In genomic region chr12:29104495-29104894, GRCh38 we compare ENCODE assay signal across 16 cellular contexts. TPM values are rescaled to one million over a fixed set of nuclear protein-coding genes. Genes with fewer than 3 reads are reported as not detected.
DNase-seq lines count a peak whose midpoint lies in the region; ATAC-seq and FAIRE-seq lines count a peak whose summit lies in the region.
"Had no signal": no experiment of that assay in that cellular context is flagged by ENCODE, and none has a peak within 500 bp of the region (broad histone marks: within the 10 kb centered on the region; RNA-seq: fewer than 3 reads in every experiment).

No MANE protein-coding gene starts in this region.

- DNase-seq in activated T-cell treated with anti-CD3 and anti-CD28 coated beads, Interleukin-2, amount 50 U/mL, for 24 hours: no peak
- no peak for DNase-seq in activated T-cell treated with anti-CD3 and anti-CD28 coated beads for 4 hours
- DNase-seq in MV-4-11 (lab: John Stamatoyannopoulos, UW): peak; percentile 63
- no peak for DNase-seq in activated naive CD8-positive, alpha-beta T cell treated with anti-CD3 and anti-CD28 coated beads, Interleukin-2, amount 10 ng/mL, durations not matched to agents 7 days and 5 days
- no peak for DNase-seq in small intestine
- DNase-seq in KG1 (lab: John Stamatoyannopoulos, UW): no peak
- DNase-seq in SHP77 (lab: John Stamatoyannopoulos, UW): no peak
- DNase-seq: activated CD4-positive, alpha-beta T cell treated with anti-CD3 and anti-CD28 coated beads for 1 hour; DMS153; mesendoderm; NCI-H146; NCI-H510A; occipital lobe; PC-3 had no signal

- peak overlapping the region; percentile 18 for H3K4me3 Mint-ChIP-seq in activated T-cell treated with anti-CD3 and anti-CD28 coated beads, Interleukin-2, amount 50 U/mL, for 24 hours
- H3K4me3 Mint-ChIP-seq in activated naive CD8-positive, alpha-beta T cell treated with anti-CD3 and anti-CD28 coated beads, Interleukin-2, amount 10 ng/mL, durations not matched to agents 7 days and 5 days: peak overlapping the region; percentile 67

- peak overlapping the region; percentile 65 to 66 for H3K27ac ChIP-seq in small intestine (ENCODE audit: low read depth in 1 of 2, low read length in 1 of 2)

- no peaks in the 10 kb centered on the region for H3K4me1 ChIP-seq in small intestine (ENCODE audit: control insufficient read depth in 2 of 2, insufficient read depth in 1 of 2, low read depth in 1 of 2, low read length in 1 of 2)

- H3K36me3 Mint-ChIP-seq in activated T-cell treated with anti-CD3 and anti-CD28 coated beads, Interleukin-2, amount 50 U/mL, for 24 hours (ENCODE audit: low read depth): peaks cover 4% of the 10 kb centered on the region
- H3K36me3 Mint-ChIP-seq in activated naive CD8-positive, alpha-beta T cell treated with anti-CD3 and anti-CD28 coated beads, Interleukin-2, amount 10 ng/mL, durations not matched to agents 7 days and 5 days: peaks cover 18% of the 10 kb centered on the region

- H3K36me3 ChIP-seq in small intestine (ENCODE audit: control insufficient read depth in 2 of 2, insufficient read depth in 2 of 2, low read length in 2 of 2): no peaks in the 10 kb centered on the region

- WGBS in small intestine, 3 donors: 71 to 91% (median 72%) methylated on average over 3 of the region's 3 CpGs

- POLR2A ChIA-PET in activated naive CD8-positive, alpha-beta T cell treated with anti-CD3 and anti-CD28 coated beads, Interleukin-2, amount 10 ng/mL, durations not matched to agents 7 days and 5 days (lab: Charles Lee): interaction anchor here (2.6 kb wide), 1 partner anchor 44 kb away, joined by 13 read pairs; the partner anchor contains the start of gene FAR2

- no peak for FAIRE-seq in small intestine (lab: Jason Lieb, UNC)
- FAIRE-seq: H1 had no signal

- H3K27me3 ChIP-seq in small intestine (ENCODE audit: control insufficient read depth in 2 of 2, insufficient read depth in 2 of 2, low read length in 2 of 2): no peaks in the 10 kb centered on the region

- ATAC-seq in activated naive CD8-positive, alpha-beta T cell treated with anti-CD3 and anti-CD28 coated beads, Interleukin-2, amount 10 ng/mL, durations not matched to agents 7 days and 5 days (ENCODE audit: low read depth): peak; percentile 16
- ATAC-seq in esophagus mucosa: no peak
- ATAC-seq: PC-3 had no signal

- H3K27ac Mint-ChIP-seq in activated T-cell treated with anti-CD3 and anti-CD28 coated beads, Interleukin-2, amount 50 U/mL, for 24 hours: peak overlapping the region; percentile 82
- H3K27ac Mint-ChIP-seq in activated naive CD8-positive, alpha-beta T cell treated with anti-CD3 and anti-CD28 coated beads, Interleukin-2, amount 10 ng/mL, durations not matched to agents 7 days and 5 days: peak overlapping the region; percentile 96

- peaks cover 10% of the 10 kb centered on the region for H3K9me3 Mint-ChIP-seq in activated T-cell treated with anti-CD3 and anti-CD28 coated beads, Interleukin-2, amount 50 U/mL, for 24 hours
- H3K9me3 Mint-ChIP-seq in activated naive CD8-positive, alpha-beta T cell treated with anti-CD3 and anti-CD28 coated beads, Interleukin-2, amount 10 ng/mL, durations not matched to agents 7 days and 5 days: peaks cover 21% of the 10 kb centered on the region

- H3K9me3 ChIP-seq in small intestine (ENCODE audit: control insufficient read depth, low read depth): no peaks in the 10 kb centered on the region

- H3K4me3 ChIP-seq in small intestine (ENCODE audit: low read depth in 1 of 2, low read length in 2 of 2): no peak overlapping the region

- H3K27me3 Mint-ChIP-seq in activated T-cell treated with anti-CD3 and anti-CD28 coated beads, Interleukin-2, amount 50 U/mL, for 24 hours: no peaks in the 10 kb centered on the region
- no peaks in the 10 kb centered on the region for H3K27me3 Mint-ChIP-seq in activated naive CD8-positive, alpha-beta T cell treated with anti-CD3 and anti-CD28 coated beads, Interleukin-2, amount 10 ng/mL, durations not matched to agents 7 days and 5 days

- H3K4me1 Mint-ChIP-seq in activated T-cell treated with anti-CD3 and anti-CD28 coated beads, Interleukin-2, amount 50 U/mL, for 24 hours (ENCODE audit: low read depth): peaks cover 36% of the 10 kb centered on the region
- peaks cover 35% of the 10 kb centered on the region for H3K4me1 Mint-ChIP-seq in activated naive CD8-positive, alpha-beta T cell treated with anti-CD3 and anti-CD28 coated beads, Interleukin-2, amount 10 ng/mL, durations not matched to agents 7 days and 5 days

RNA-seq across cellular contexts. Expression of gene FAR2, which starts 44.6 kb away (rescaled TPM):
- 10 to 100 TPM; 14.5 to 16.9 TPM for total RNA-seq in activated naive CD8-positive, alpha-beta T cell treated with anti-CD3 and anti-CD28 coated beads, Interleukin-2, amount 10 ng/mL, durations not matched to agents 7 days and 5 days
- 10 to 100 TPM in 2 of 3 donors, 1 to 10 TPM in 1; 9.7 to 25.8 (median 17.0) TPM for polyA plus RNA-seq in small intestine
- 1.1 TPM for total RNA-seq in esophagus mucosa
